ENCODE assay signal across 8 cellular contexts in the genomic region with DNA sequence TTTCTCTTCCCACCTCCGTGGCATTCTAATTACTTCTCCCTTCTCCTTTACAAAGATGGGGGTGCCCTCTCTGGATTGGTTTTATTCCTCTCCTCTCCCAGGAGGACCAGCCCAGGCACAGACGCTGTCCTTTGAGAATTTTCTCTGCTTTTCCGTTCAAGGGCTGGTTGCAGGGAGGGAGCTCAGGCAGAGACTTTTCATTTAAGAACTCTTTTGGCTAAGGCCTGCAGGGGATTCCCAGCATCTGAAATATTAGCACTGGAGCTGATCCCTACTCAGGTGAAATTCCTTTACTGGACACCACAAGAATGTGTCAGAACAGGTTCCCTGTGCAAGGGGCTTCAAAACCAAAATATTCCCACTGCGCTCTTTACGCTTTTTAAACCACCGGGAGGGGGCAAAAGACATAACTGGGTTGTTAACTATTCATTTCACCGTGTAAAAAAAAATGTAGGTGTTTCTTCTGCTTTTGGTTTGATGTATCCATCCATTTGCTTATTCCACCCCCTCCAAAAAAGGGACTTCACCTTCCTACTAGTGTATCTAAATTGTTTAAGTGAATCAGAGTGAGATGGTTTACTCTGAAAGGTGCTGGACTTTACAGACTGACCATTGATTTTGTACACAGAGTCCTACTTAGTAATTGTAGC. TPM values are rescaled to one million over a fixed set of nuclear protein-coding genes. Genes with fewer than 3 reads are reported as not detected.
DNase-seq lines count a peak whose midpoint lies in the region; ATAC-seq and TF ChIP-seq lines count a peak whose summit lies in the region.

No MANE protein-coding gene starts in this region.

- no peaks in the 10 kb centered on the region for H3K36me3 ChIP-seq in ectodermal cell (ENCODE audit: control insufficient read depth, insufficient read depth, low read length)
- no peaks in the 10 kb centered on the region for H3K36me3 ChIP-seq in urinary bladder (ENCODE audit: insufficient read depth)

- H3K27me3 ChIP-seq in ectodermal cell (ENCODE audit: control insufficient read depth, insufficient read depth, low read length, poor library complexity, severe bottlenecking): no peaks in the 10 kb centered on the region

- H3K27ac ChIP-seq in ectodermal cell (ENCODE audit: insufficient read depth, low read depth, low read length, poor library complexity, severe bottlenecking) (peak overlapping the region; percentile 86), urinary bladder (ENCODE audit: low read depth) (peak overlapping the region; percentile 98)

- H3K4me3 ChIP-seq in ectodermal cell (ENCODE audit: insufficient read depth, low read depth, low read length) (peak overlapping the region; percentile 85), urinary bladder (ENCODE audit: low read depth, low read length) (peak overlapping the region; percentile 98)

- ATAC-seq in SK-N-SH treated with all-trans-retinoic acid at 6 μM for 48 hours: peak; percentile 28
- no peak for ATAC-seq in HG02884 (IDR thresholded peaks at IDR 0.05; ENCODE audit: unreplicated experiment)

- no peaks in the 10 kb centered on the region for H3K9me3 ChIP-seq in ectodermal cell (ENCODE audit: control insufficient read depth, low read length)

- peaks cover 20% of the 10 kb centered on the region for H3K4me1 ChIP-seq in ectodermal cell (ENCODE audit: control insufficient read depth, insufficient read depth, low read length)
- peaks cover 2% of the 10 kb centered on the region for H3K4me1 ChIP-seq in urinary bladder (ENCODE audit: insufficient read depth)

- TF ChIP-seq CTCF in GM12873 (IDR thresholded peaks at IDR 0.05; ENCODE audit: insufficient read depth, low read depth, low read length, missing control alignments): peak; percentile 38

- 6 to 11% methylated on average over 6 to 7 of the region's 7 CpGs for WGBS in ectodermal cell, 2 experiments
- WGBS in urinary bladder: under 1% methylated on average over 7 of the region's 7 CpGs

- DNase-seq in A172 (ENCODE audit: low spot score): peak; percentile 32
- peak; percentile 62 for DNase-seq in midbrain (lab: John Stamatoyannopoulos, UW)
- no peak for DNase-seq in SKM-1 treated with dmso at 0.1 percent for 144 hours (lab: John Stamatoyannopoulos, UW; ENCODE audit: unreplicated experiment)

TF ChIP-seq in SK-N-SH treated with all-trans-retinoic acid at 6 μM for 48 hours, 23 proteins besides CTCF, POLR2A, EP300 and RAD21:
- TF ChIP-seq ZNF565 (CRISPR knock-in tag; conservative IDR thresholded peaks at IDR 0.05; ENCODE audit: low read depth) (no peak), ZFP30 (CRISPR knock-in tag; IDR thresholded peaks at IDR 0.05) (no peak), TOX (CRISPR knock-in tag; IDR thresholded peaks at IDR 0.05; ENCODE audit: borderline replicate concordance) (no peak), OSR1 (CRISPR knock-in tag; IDR thresholded peaks at IDR 0.05) (no peak), PPARA (CRISPR knock-in tag; IDR thresholded peaks at IDR 0.05; ENCODE audit: borderline replicate concordance) (no peak), GLIS3 (CRISPR knock-in tag; IDR thresholded peaks at IDR 0.05) (no peak)
- TF ChIP-seq, protein P1, sequence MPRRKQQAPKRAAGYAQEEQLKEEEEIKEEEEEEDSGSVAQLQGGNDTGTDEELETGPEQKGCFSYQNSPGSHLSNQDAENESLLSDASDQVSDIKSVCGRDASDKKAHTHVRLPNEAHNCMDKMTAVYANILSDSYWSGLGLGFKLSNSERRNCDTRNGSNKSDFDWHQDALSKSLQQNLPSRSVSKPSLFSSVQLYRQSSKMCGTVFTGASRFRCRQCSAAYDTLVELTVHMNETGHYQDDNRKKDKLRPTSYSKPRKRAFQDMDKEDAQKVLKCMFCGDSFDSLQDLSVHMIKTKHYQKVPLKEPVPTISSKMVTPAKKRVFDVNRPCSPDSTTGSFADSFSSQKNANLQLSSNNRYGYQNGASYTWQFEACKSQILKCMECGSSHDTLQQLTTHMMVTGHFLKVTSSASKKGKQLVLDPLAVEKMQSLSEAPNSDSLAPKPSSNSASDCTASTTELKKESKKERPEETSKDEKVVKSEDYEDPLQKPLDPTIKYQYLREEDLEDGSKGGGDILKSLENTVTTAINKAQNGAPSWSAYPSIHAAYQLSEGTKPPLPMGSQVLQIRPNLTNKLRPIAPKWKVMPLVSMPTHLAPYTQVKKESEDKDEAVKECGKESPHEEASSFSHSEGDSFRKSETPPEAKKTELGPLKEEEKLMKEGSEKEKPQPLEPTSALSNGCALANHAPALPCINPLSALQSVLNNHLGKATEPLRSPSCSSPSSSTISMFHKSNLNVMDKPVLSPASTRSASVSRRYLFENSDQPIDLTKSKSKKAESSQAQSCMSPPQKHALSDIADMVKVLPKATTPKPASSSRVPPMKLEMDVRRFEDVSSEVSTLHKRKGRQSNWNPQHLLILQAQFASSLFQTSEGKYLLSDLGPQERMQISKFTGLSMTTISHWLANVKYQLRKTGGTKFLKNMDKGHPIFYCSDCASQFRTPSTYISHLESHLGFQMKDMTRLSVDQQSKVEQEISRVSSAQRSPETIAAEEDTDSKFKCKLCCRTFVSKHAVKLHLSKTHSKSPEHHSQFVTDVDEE (CRISPR knock-in tag; IDR thresholded peaks at IDR 0.05): no peak
- TF ChIP-seq, protein P2, sequence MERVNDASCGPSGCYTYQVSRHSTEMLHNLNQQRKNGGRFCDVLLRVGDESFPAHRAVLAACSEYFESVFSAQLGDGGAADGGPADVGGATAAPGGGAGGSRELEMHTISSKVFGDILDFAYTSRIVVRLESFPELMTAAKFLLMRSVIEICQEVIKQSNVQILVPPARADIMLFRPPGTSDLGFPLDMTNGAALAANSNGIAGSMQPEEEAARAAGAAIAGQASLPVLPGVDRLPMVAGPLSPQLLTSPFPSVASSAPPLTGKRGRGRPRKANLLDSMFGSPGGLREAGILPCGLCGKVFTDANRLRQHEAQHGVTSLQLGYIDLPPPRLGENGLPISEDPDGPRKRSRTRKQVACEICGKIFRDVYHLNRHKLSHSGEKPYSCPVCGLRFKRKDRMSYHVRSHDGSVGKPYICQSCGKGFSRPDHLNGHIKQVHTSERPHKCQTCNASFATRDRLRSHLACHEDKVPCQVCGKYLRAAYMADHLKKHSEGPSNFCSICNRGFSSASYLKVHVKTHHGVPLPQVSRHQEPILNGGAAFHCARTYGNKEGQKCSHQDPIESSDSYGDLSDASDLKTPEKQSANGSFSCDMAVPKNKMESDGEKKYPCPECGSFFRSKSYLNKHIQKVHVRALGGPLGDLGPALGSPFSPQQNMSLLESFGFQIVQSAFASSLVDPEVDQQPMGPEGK (CRISPR knock-in tag; IDR thresholded peaks at IDR 0.05; ENCODE audit: borderline replicate concordance): no peak
- TF ChIP-seq, protein P3, sequence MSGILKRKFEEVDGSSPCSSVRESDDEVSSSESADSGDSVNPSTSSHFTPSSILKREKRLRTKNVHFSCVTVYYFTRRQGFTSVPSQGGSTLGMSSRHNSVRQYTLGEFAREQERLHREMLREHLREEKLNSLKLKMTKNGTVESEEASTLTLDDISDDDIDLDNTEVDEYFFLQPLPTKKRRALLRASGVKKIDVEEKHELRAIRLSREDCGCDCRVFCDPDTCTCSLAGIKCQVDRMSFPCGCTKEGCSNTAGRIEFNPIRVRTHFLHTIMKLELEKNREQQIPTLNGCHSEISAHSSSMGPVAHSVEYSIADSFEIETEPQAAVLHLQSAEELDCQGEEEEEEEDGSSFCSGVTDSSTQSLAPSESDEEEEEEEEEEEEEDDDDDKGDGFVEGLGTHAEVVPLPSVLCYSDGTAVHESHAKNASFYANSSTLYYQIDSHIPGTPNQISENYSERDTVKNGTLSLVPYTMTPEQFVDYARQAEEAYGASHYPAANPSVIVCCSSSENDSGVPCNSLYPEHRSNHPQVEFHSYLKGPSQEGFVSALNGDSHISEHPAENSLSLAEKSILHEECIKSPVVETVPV (CRISPR knock-in tag; IDR thresholded peaks at IDR 0.05): no peak

RNA-seq across cellular contexts. Expression of a gene that starts 1.4 kb away (rescaled TPM):
- total RNA-seq in A172 (2014; rRNA removed; shearing (Covaris generic)): 7.7 and 11.1 TPM in 2 replicates
- polyA plus RNA-seq in ectodermal cell (2013, experiment 1 of 4): 17.8 TPM
- polyA plus RNA-seq in ectodermal cell (2013, experiment 2 of 4): 16.1 TPM
- 13.4 TPM for polyA plus RNA-seq in ectodermal cell (2013, experiment 3 of 4)
- polyA plus RNA-seq in ectodermal cell (2013, experiment 4 of 4): 14.5 TPM
- 100 TPM for total RNA-seq in urinary bladder
- polyA plus RNA-seq in urinary bladder: 7.1 TPM
